ENCODE assay signal across 14 cellular contexts in genomic region chr5:31640573-31640972, GRCh38. TPM values are rescaled to one million over a fixed set of nuclear protein-coding genes. Genes with fewer than 3 reads are reported as not detected.
"Had no signal": no experiment of that assay in that cellular context is flagged by ENCODE, and none has a peak within 500 bp of the region (broad histone marks: within the 10 kb centered on the region; RNA-seq: fewer than 3 reads in every experiment).

No MANE protein-coding gene starts in this region.

- ATAC-seq: activated CD8-positive, alpha-beta T cell treated with anti-CD3 and anti-CD28 coated beads, Interleukin-2, amount 10 ng/mL, durations not matched to agents 7 days and 5 days; activated T-cell treated with anti-CD3 and anti-CD28 coated beads, Interleukin-2, amount 50 U/mL, for 72 hours; left colon; right lobe of liver; stimulated activated naive CD8-positive, alpha-beta T cell treated with anti-CD3 and anti-CD28 coated beads, Interleukin-15, Interleukin-2, amounts not matched to agents 100 U/mL and 50 U/mL, for 24 hours had no signal

- H3K36me3 Mint-ChIP-seq: naive B cell had no signal

- DNase-seq: activated CD4-positive, alpha-beta T cell treated with anti-CD3 and anti-CD28 coated beads for 4 hours; activated CD8-positive, alpha-beta memory T cell treated with anti-CD3 and anti-CD28 coated beads, Interleukin-2, amount 50 U/mL, for 48 hours; activated CD8-positive, alpha-beta T cell treated with anti-CD3 and anti-CD28 coated beads, Interleukin-2, amount 10 ng/mL, durations not matched to agents 7 days and 5 days; activated T-cell treated with anti-CD3 and anti-CD28 coated beads, Interleukin-2, amount 50 U/mL, for 72 hours; foreskin fibroblast; left colon; naive B cell; right lobe of liver; stimulated activated naive CD8-positive, alpha-beta T cell treated with anti-CD3 and anti-CD28 coated beads, Interleukin-15, Interleukin-2, amounts not matched to agents 100 U/mL and 50 U/mL, for 24 hours; T-helper 2 cell; transverse colon had no signal

- H3K27ac ChIP-seq: cardiac muscle cell, neutrophil, right lobe of liver, transverse colon had no signal

- H3K9me3 Mint-ChIP-seq: activated T-cell treated with anti-CD3 and anti-CD28 coated beads, Interleukin-2, amount 50 U/mL, for 72 hours; naive B cell had no signal

- H3K27ac Mint-ChIP-seq: activated CD8-positive, alpha-beta T cell treated with anti-CD3 and anti-CD28 coated beads, Interleukin-2, amount 10 ng/mL, durations not matched to agents 7 days and 5 days; activated T-cell treated with anti-CD3 and anti-CD28 coated beads, Interleukin-2, amount 50 U/mL, for 72 hours had no signal

- H3K9me3 ChIP-seq: neutrophil, right lobe of liver, transverse colon had no signal

- H3K4me1 ChIP-seq: right lobe of liver had no signal

- H3K36me3 ChIP-seq: cardiac muscle cell, neutrophil, right lobe of liver, transverse colon had no signal

- H3K4me3 ChIP-seq: right lobe of liver had no signal

- H3K27me3 ChIP-seq: right lobe of liver had no signal

- FAIRE-seq: colon had no signal

RNA-seq across cellular contexts. Expression of gene PDZD2, which starts 1.6 kb away (rescaled TPM):
- total RNA-seq: activated CD8-positive, alpha-beta T cell treated with anti-CD3 and anti-CD28 coated beads, Interleukin-2, amount 10 ng/mL, durations not matched to agents 7 days and 5 days had no signal
